24 cellular contexts compared by ENCODE assay signal in genomic region chr6:88760091-88760490, GRCh38.
"Had no signal": no experiment of that assay in that cellular context is flagged by ENCODE, and none has a peak within 500 bp of the region (broad histone marks: within the 10 kb centered on the region; RNA-seq: fewer than 3 reads in every experiment).

No MANE protein-coding gene starts in this region.

- H3K27ac Mint-ChIP-seq: activated CD4-positive, alpha-beta memory T cell treated with anti-CD3 and anti-CD28 coated beads, Interleukin-2, amount 10 ng/mL, durations not matched to agents 7 days and 5 days; activated CD8-positive, alpha-beta memory T cell treated with anti-CD3 and anti-CD28 coated beads, Interleukin-2, amount 10 ng/mL, durations not matched to agents 7 days and 5 days; activated naive CD4-positive, alpha-beta T cell treated with anti-CD3 and anti-CD28 coated beads, Interleukin-2, amount 50 U/mL, for 72 hours; mesothelial cell of epicardium; naive thymus-derived CD8-positive, alpha-beta T cell; T-helper 1 cell treated with Interleukin-12 subunit alpha and Interleukin-12 subunit beta and Interleukin-4 antibody, amounts not matched to agents 30 μg/mL and 1 μg/mL, for 36 hours had no signal

- H3K9me3 Mint-ChIP-seq: activated naive CD4-positive, alpha-beta T cell treated with anti-CD3 and anti-CD28 coated beads, Interleukin-2, amount 50 U/mL, for 72 hours; immature natural killer cell had no signal

- H3K79me2 ChIP-seq: hepatocyte had no signal

- H2AFZ ChIP-seq: hepatocyte had no signal

- H3K27ac ChIP-seq: breast epithelium, foreskin keratinocyte, hepatocyte, left lung, pancreas, psoas muscle, right atrium auricular region, testis, uterus had no signal

- H3K27me3 Mint-ChIP-seq: activated CD4-positive, alpha-beta memory T cell treated with anti-CD3 and anti-CD28 coated beads, Interleukin-2, amount 10 ng/mL, durations not matched to agents 7 days and 5 days; activated CD8-positive, alpha-beta memory T cell treated with anti-CD3 and anti-CD28 coated beads, Interleukin-2, amount 10 ng/mL, durations not matched to agents 7 days and 5 days; naive thymus-derived CD8-positive, alpha-beta T cell had no signal

- H3K4me3 Mint-ChIP-seq: activated CD4-positive, alpha-beta memory T cell treated with anti-CD3 and anti-CD28 coated beads, Interleukin-2, amount 10 ng/mL, durations not matched to agents 7 days and 5 days; activated CD8-positive, alpha-beta memory T cell treated with anti-CD3 and anti-CD28 coated beads, Interleukin-2, amount 10 ng/mL, durations not matched to agents 7 days and 5 days; immature natural killer cell; mesothelial cell of epicardium; naive thymus-derived CD8-positive, alpha-beta T cell; T-helper 1 cell treated with Interleukin-12 subunit alpha and Interleukin-12 subunit beta and Interleukin-4 antibody, amounts not matched to agents 30 μg/mL and 1 μg/mL, for 36 hours had no signal

- H3K9me3 ChIP-seq: breast epithelium, left lung, pancreas, psoas muscle, right atrium auricular region, testis, uterus had no signal

- H3K36me3 ChIP-seq: breast epithelium, left lung, pancreas, right atrium auricular region, uterus had no signal

- H3K4me2 ChIP-seq: hepatocyte had no signal

- ATAC-seq: activated CD8-positive, alpha-beta memory T cell treated with anti-CD3 and anti-CD28 coated beads, Interleukin-2, amount 10 ng/mL, durations not matched to agents 7 days and 5 days; activated naive CD4-positive, alpha-beta T cell treated with anti-CD3 and anti-CD28 coated beads, Interleukin-2, amount 50 U/mL, for 72 hours; foreskin keratinocyte; left lung; naive thymus-derived CD8-positive, alpha-beta T cell; pancreas; psoas muscle had no signal

- H3K4me1 Mint-ChIP-seq: activated CD4-positive, alpha-beta memory T cell treated with anti-CD3 and anti-CD28 coated beads, Interleukin-2, amount 10 ng/mL, durations not matched to agents 7 days and 5 days; immature natural killer cell; mesothelial cell of epicardium had no signal

- H3K27me3 ChIP-seq: breast epithelium, foreskin keratinocyte, hepatocyte, left lung, pancreas, right atrium auricular region, testis, uterus had no signal

- H3K4me3 ChIP-seq: breast epithelium, hepatocyte, left lung, pancreas, psoas muscle, right atrium auricular region, testis, uterus had no signal

- H3K4me1 ChIP-seq: breast epithelium, foreskin keratinocyte, left lung, pancreas, psoas muscle, right atrium auricular region, testis, uterus had no signal

- DNase-seq: activated CD4-positive, alpha-beta memory T cell treated with anti-CD3 and anti-CD28 coated beads, Interleukin-2, amount 10 ng/mL, durations not matched to agents 7 days and 5 days; activated CD4-positive, alpha-beta T cell treated with anti-CD3 and anti-CD28 coated beads for 48 hours; activated CD8-positive, alpha-beta memory T cell treated with anti-CD3 and anti-CD28 coated beads, Interleukin-2, amount 10 ng/mL, durations not matched to agents 7 days and 5 days; aorta; cerebellar nuclear complex; erythroblast; foreskin keratinocyte; immature natural killer cell; kidney glomerular epithelial cell; left lung; naive thymus-derived CD8-positive, alpha-beta T cell; pancreas; psoas muscle; stimulated activated CD4-positive, alpha-beta T cell treated with anti-CD3 and anti-CD28 coated beads, Interleukin-4, amount 100 ng/mL, for 4 hours; T1000; testis; trophoblast cell; uterus had no signal
